18 cellular contexts compared by ENCODE assay signal in genomic region chr2:9758741-9759140, GRCh38.
DNase-seq lines count a peak whose midpoint lies in the region; ATAC-seq and TF ChIP-seq lines count a peak whose summit lies in the region.
"Had no signal": no experiment of that assay in that cellular context is flagged by ENCODE, and none has a peak within 500 bp of the region (broad histone marks: within the 10 kb centered on the region; RNA-seq: fewer than 3 reads in every experiment).

No MANE protein-coding gene starts in this region.

- H3K27ac ChIP-seq in heart left ventricle (peak overlapping the region in 11 of 12 donors; percentile 28 to 94 (median 73)), lower lobe of right lung (no peak overlapping the region), upper lobe of right lung (no peak overlapping the region)
- H3K27ac ChIP-seq: C4-2B, SJCRH30, WERI-Rb-1 had no signal

- no peaks in the 10 kb centered on the region for H3K27me3 ChIP-seq in heart left ventricle
- peaks cover 3% of the 10 kb centered on the region for H3K27me3 ChIP-seq in lower lobe of right lung (ENCODE audit: low read depth)
- H3K27me3 ChIP-seq in upper lobe of right lung, result no peaks in the 10 kb centered on the region

- WGBS in heart left ventricle, 4 donors, result 50 to 65% (median 60%) methylated on average over 5 of the region's 5 CpGs

- H3K4me3 ChIP-seq in heart left ventricle, result no peak overlapping the region
- H3K4me3 ChIP-seq in lower lobe of right lung, result no peak overlapping the region
- no peak overlapping the region for H3K4me3 ChIP-seq in upper lobe of right lung

- no peak for TF ChIP-seq CTCF in heart left ventricle (IDR thresholded peaks at IDR 0.05)
- TF ChIP-seq CTCF in lower lobe of right lung (IDR thresholded peaks at IDR 0.05), result no peak
- TF ChIP-seq CTCF in upper lobe of right lung (IDR thresholded peaks at IDR 0.05), result no peak
- no peak for TF ChIP-seq CTCF in CD14-positive monocyte (IDR thresholded peaks at IDR 0.05)

- peaks cover 42% of the 10 kb centered on the region for H3K4me1 Mint-ChIP-seq in CD14-positive monocyte

- intact Hi-C loops in heart left ventricle (cut with DNase I), result loop anchor here in 3 of 10 donors (1.0 to 5.0 kb wide), 2 partner anchors 20 to 126 kb away; partner anchors contain the start of gene YWHAQ (in 3 of the 3)
- intact Hi-C loops in cardiac septum (cut with DNase I), result loop anchor here (2.0 to 5.0 kb wide), 3 partner anchors 20 to 126 kb away; no protein-coding TSS in a partner anchor
- intact Hi-C loops in lower lobe of right lung (cut with DNase I), result no loop called here
- intact Hi-C loops in upper lobe of right lung (cut with DNase I), result loop anchor here (10.0 kb wide), 1 partner anchor 224 kb away; no protein-coding TSS in a partner anchor
- intact Hi-C loops in CD14-positive monocyte (cut with micrococcal nuclease), result no loop called here

- peaks cover 0 to 7% (median 0%) of the 10 kb centered on the region in 7 donors for H3K9me3 Mint-ChIP-seq in CD14-positive monocyte
- H3K9me3 Mint-ChIP-seq: activated CD4-positive, alpha-beta memory T cell treated with anti-CD3 and anti-CD28 coated beads, Interleukin-2, amount 10 ng/mL, durations not matched to agents 7 days and 5 days; activated naive CD8-positive, alpha-beta T cell treated with anti-CD3 and anti-CD28 coated beads for 36 hours had no signal

- DNase-seq in heart left ventricle, result peak in 2 of 5 donors; percentile 39 to 49
- no peak for DNase-seq in cardiac septum (ENCODE audit: low spot score)
- DNase-seq in cerebellar cortex (ENCODE audit: low spot score), result peak; percentile 52
- DNase-seq in lower lobe of right lung, result no peak
- DNase-seq in upper lobe of right lung, result no peak
- DNase-seq in OCI-M2 (lab: John Stamatoyannopoulos, UW; ENCODE audit: unreplicated experiment), result no peak
- DNase-seq in CD14-positive monocyte (ENCODE audit: low spot score), result no peak
- DNase-seq: activated CD4-positive, alpha-beta memory T cell treated with anti-CD3 and anti-CD28 coated beads, Interleukin-2, amount 10 ng/mL, durations not matched to agents 7 days and 5 days; activated naive CD8-positive, alpha-beta T cell treated with anti-CD3 and anti-CD28 coated beads for 36 hours; activated T-cell treated with anti-CD3 and anti-CD28 coated beads, Interleukin-2, amount 50 U/mL, for 48 hours; NCI-H524; stimulated activated naive CD4-positive, alpha-beta T cell; T-helper 2 cell; WERI-Rb-1 had no signal

- H3K27ac Mint-ChIP-seq in CD14-positive monocyte, result no peak overlapping the region
- H3K27ac Mint-ChIP-seq: activated CD4-positive, alpha-beta memory T cell treated with anti-CD3 and anti-CD28 coated beads, Interleukin-2, amount 10 ng/mL, durations not matched to agents 7 days and 5 days; activated naive CD8-positive, alpha-beta T cell treated with anti-CD3 and anti-CD28 coated beads for 36 hours had no signal

- ATAC-seq in heart left ventricle (peak in 2 of 4 donors; percentile 35 to 54), lower lobe of right lung (peak; percentile 58 to 63), upper lobe of right lung (peak; percentile 62), GM18858 (IDR thresholded peaks at IDR 0.05; ENCODE audit: unreplicated experiment) (no peak)

- H3K9me3 ChIP-seq in heart left ventricle, result no peaks in the 10 kb centered on the region
- no peaks in the 10 kb centered on the region for H3K9me3 ChIP-seq in lower lobe of right lung
- H3K9me3 ChIP-seq in upper lobe of right lung, result no peaks in the 10 kb centered on the region
- H3K9me3 ChIP-seq: esophagus muscularis mucosa, SJCRH30 had no signal

- TF ChIP-seq POLR2A in heart left ventricle (IDR thresholded peaks at IDR 0.05), result no peak

- peaks cover 2 to 9% of the 10 kb centered on the region in 2 donors for H3K36me3 Mint-ChIP-seq in CD14-positive monocyte
- H3K36me3 Mint-ChIP-seq: activated naive CD8-positive, alpha-beta T cell treated with anti-CD3 and anti-CD28 coated beads for 36 hours had no signal

- H3K4me1 ChIP-seq in heart left ventricle (peaks cover 0 to 69% (median 40%) of the 10 kb centered on the region in 12 donors), lower lobe of right lung (peaks cover 18% of the 10 kb centered on the region), upper lobe of right lung (peaks cover 16% of the 10 kb centered on the region)

- H3K27me3 Mint-ChIP-seq in CD14-positive monocyte (ENCODE audit: low read depth in 3 of 3), result peaks cover 39 to 57% (median 48%) of the 10 kb centered on the region in 3 donors

- H3K4me3 Mint-ChIP-seq in CD14-positive monocyte, result peak overlapping the region in 1 of 2 donors; percentile 79
- H3K4me3 Mint-ChIP-seq: activated CD4-positive, alpha-beta memory T cell treated with anti-CD3 and anti-CD28 coated beads, Interleukin-2, amount 10 ng/mL, durations not matched to agents 7 days and 5 days; activated naive CD8-positive, alpha-beta T cell treated with anti-CD3 and anti-CD28 coated beads for 36 hours had no signal

- H3K36me3 ChIP-seq in heart left ventricle (no peaks in the 10 kb centered on the region), lower lobe of right lung (no peaks in the 10 kb centered on the region), upper lobe of right lung (no peaks in the 10 kb centered on the region)
- H3K36me3 ChIP-seq: esophagus muscularis mucosa, SJCRH30, WERI-Rb-1 had no signal

Comparison
In these comparisons a context has a peak if more than half of its experiments do, and no peak if none do; other contexts are left out.
1. H3K27ac ChIP-seq: peak in heart left ventricle (11 of 12); none in lower lobe of right lung (single experiment) and upper lobe of right lung (single experiment).
2. intact Hi-C loops: an anchor here in cardiac septum (2.0 to 5.0 kb wide) and upper lobe of right lung (10.0 kb wide); none called in lower lobe of right lung and CD14-positive monocyte.